Comparison of ENCODE assay signal across 5 cellular contexts in genomic region chr6:77764364-77764763, GRCh38.
"Had no signal": no experiment of that assay in that cellular context is flagged by ENCODE, and none has a peak within 500 bp of the region (broad histone marks: within the 10 kb centered on the region; RNA-seq: fewer than 3 reads in every experiment).

No MANE protein-coding gene starts in this region.

- FAIRE-seq: HTR-8/SVneo, K562 had no signal

- H3K4me3 ChIP-seq: K562 had no signal

- H3K27ac ChIP-seq: HL-60 had no signal

- DNase-seq: IMR-90, KBM-7 had no signal

- ATAC-seq: K562 had no signal
